In genomic region chr1:41486892-41487728, GRCh38 we compare ENCODE assay signal across 10 cellular contexts. TPM values are rescaled to one million over a fixed set of nuclear protein-coding genes. Genes with fewer than 3 reads are reported as not detected.
DNase-seq lines count a peak whose midpoint lies in the region; ATAC-seq and TF ChIP-seq lines count a peak whose summit lies in the region.
"Had no signal": no experiment of that assay in that cellular context is flagged by ENCODE, and none has a peak within 500 bp of the region (broad histone marks: within the 10 kb centered on the region; RNA-seq: fewer than 3 reads in every experiment).

No MANE protein-coding gene starts in this region.

- H3K9me3 ChIP-seq in heart left ventricle (no peaks in the 10 kb centered on the region), SJSA1 (replicated peaks) (no peaks in the 10 kb centered on the region), left lung (no peaks in the 10 kb centered on the region)
- H3K9me3 ChIP-seq: neutrophil had no signal

- ATAC-seq in heart left ventricle (peak in 1 of 4 donors; percentile 17), left cardiac atrium (no peak), left lung (peak; percentile 2), HG02981 (IDR thresholded peaks at IDR 0.05; ENCODE audit: unreplicated experiment) (no peak)

- peaks cover 0 to 62% (median 28%) of the 10 kb centered on the region in 12 donors for H3K4me1 ChIP-seq in heart left ventricle
- peaks cover 90% of the 10 kb centered on the region for H3K4me1 ChIP-seq in SJSA1 (replicated peaks)
- peaks cover 13 to 35% of the 10 kb centered on the region in 2 donors for H3K4me1 ChIP-seq in left lung

- 33 to 52% (median 39%) methylated on average over 19 to 20 of the region's 20 CpGs for WGBS in heart left ventricle, 4 donors

- intact Hi-C loops in heart left ventricle (cut with DNase I): no loop called here
- intact Hi-C loops in left cardiac atrium (cut with DNase I): no loop called here
- intact Hi-C loops in left lung (cut with DNase I): no loop called here

- H3K4me3 ChIP-seq in heart left ventricle: peak overlapping the region in 1 of 12 donors; percentile 13
- peak overlapping the region; percentile 50 for H3K4me3 ChIP-seq in SJSA1
- no peak overlapping the region for H3K4me3 ChIP-seq in left lung

- peak in 2 of 5 donors; percentile 23 to 44 for DNase-seq in heart left ventricle
- no peak for DNase-seq in left cardiac atrium
- peak; percentile 68 to 74 for DNase-seq in SJSA1 (ENCODE audit: low read depth in 1 of 2, low spot score in 2 of 2)
- DNase-seq in left lung: no peak
- DNase-seq in OCI-M2 (lab: John Stamatoyannopoulos, UW; ENCODE audit: unreplicated experiment): no peak
- DNase-seq in stimulated activated naive CD4-positive, alpha-beta T cell (lab: John Stamatoyannopoulos, UW): no peak
- DNase-seq in CD1c-positive myeloid dendritic cell (ENCODE audit: extremely low spot score): no peak
- DNase-seq: NCI-H1694 had no signal

- TF ChIP-seq CTCF in heart left ventricle (IDR thresholded peaks at IDR 0.05) (no peak), left lung (IDR thresholded peaks at IDR 0.05) (no peak)

- H3K27me3 ChIP-seq in heart left ventricle (no peaks in the 10 kb centered on the region), SJSA1 (replicated peaks) (no peaks in the 10 kb centered on the region), left lung (peaks cover 0 to 12% of the 10 kb centered on the region in 2 donors)

- TF ChIP-seq POLR2A in heart left ventricle (IDR thresholded peaks at IDR 0.05): peak in 1 of 2 donors; percentile 9

- H3K36me3 ChIP-seq in heart left ventricle: no peaks in the 10 kb centered on the region
- peaks cover 45% of the 10 kb centered on the region for H3K36me3 ChIP-seq in SJSA1
- no peaks in the 10 kb centered on the region for H3K36me3 ChIP-seq in left lung
- H3K36me3 ChIP-seq: neutrophil had no signal

- H3K27ac ChIP-seq in heart left ventricle (peak overlapping the region in 11 of 12 donors; percentile 14 to 76 (median 63)), SJSA1 (peak overlapping the region; percentile 98), left lung (no peak overlapping the region)
- H3K27ac ChIP-seq: neutrophil had no signal

RNA-seq across cellular contexts. Expression of gene EDN2, which starts 2.6 kb away (rescaled TPM):
- total RNA-seq in heart left ventricle (1 to 10 TPM in 3 of 9 donors, under 1 TPM in 2, not detected in 4; 0.37 to 3.5 (median 1.9) TPM), left cardiac atrium (1 to 10 TPM in 1 of 2 donors, under 1 TPM in 1; 0.18 to 1.2 TPM), left lung (1 to 10 TPM in 1 of 2 donors, not detected in 1; 4.0 TPM)
- 1 to 10 TPM in 1 of 2 donors, under 1 TPM in 1; 0.23 to 2.6 TPM for polyA plus RNA-seq in heart left ventricle
- 3.0 and 6.7 TPM in 2 replicates for total RNA-seq in SJSA1 (2014; rRNA removed; shearing (Covaris generic))

Comparison
In these comparisons a context has a peak if more than half of its experiments do, and no peak if none do; other contexts are left out.
1. DNase-seq: peak in SJSA1 (2 of 2); none in left cardiac atrium (single experiment), left lung (0 of 2), OCI-M2 (single experiment), stimulated activated naive CD4-positive, alpha-beta T cell (0 of 6) and CD1c-positive myeloid dendritic cell (single experiment).
2. H3K27ac ChIP-seq: peak in heart left ventricle (11 of 12) and SJSA1 (single experiment); none in left lung (0 of 2).